40 cellular contexts compared by ENCODE assay signal in the genomic region with DNA sequence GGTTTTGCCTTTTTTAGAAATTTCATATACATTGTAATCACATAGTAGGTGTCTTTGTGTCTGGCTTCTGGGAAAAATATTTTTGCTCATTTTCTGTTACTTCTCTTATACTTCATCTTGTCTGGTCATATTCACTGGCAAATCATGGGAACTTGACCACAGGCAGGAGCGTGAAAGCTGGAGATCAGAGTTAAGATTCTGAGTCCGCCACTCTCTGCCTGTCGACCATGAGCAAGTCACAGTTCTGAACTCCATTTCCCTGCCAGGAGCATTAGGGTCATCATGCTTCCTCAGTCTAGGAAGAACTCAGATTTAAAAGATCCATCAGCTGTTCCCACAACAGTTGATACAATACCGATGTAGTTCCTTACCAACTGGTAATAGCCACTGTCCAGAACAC. TPM values are rescaled to one million over a fixed set of nuclear protein-coding genes. Genes with fewer than 3 reads are reported as not detected.
"Had no signal": no experiment of that assay in that cellular context is flagged by ENCODE, and none has a peak within 500 bp of the region (broad histone marks: within the 10 kb centered on the region; RNA-seq: fewer than 3 reads in every experiment).

No MANE protein-coding gene starts in this region.

- H3K9me3 Mint-ChIP-seq: activated CD4-positive, alpha-beta memory T cell treated with anti-CD3 and anti-CD28 coated beads, Interleukin-2, amount 10 ng/mL, durations not matched to agents 7 days and 5 days; activated CD4-positive, alpha-beta T cell treated with anti-CD3 and anti-CD28 coated beads, Interleukin-2, amount 10 ng/mL, durations not matched to agents 7 days and 5 days; activated naive CD4-positive, alpha-beta T cell treated with anti-CD3 and anti-CD28 coated beads, Interleukin-2, amount 10 ng/mL, durations not matched to agents 7 days and 5 days; activated naive CD4-positive, alpha-beta T cell treated with anti-CD3 and anti-CD28 coated beads, Interleukin-2, amount 50 U/mL, for 24 hours; activated naive CD8-positive, alpha-beta T cell treated with anti-CD3 and anti-CD28 coated beads, Interleukin-2, amount 10 ng/mL, durations not matched to agents 7 days and 5 days; activated naive CD8-positive, alpha-beta T cell treated with anti-CD3 and anti-CD28 coated beads, Interleukin-2, amount 50 U/mL, for 24 hours; activated T-cell treated with anti-CD3 and anti-CD28 coated beads, Interleukin-2, amount 50 U/mL, for 24 hours; activated T-helper 2 cell treated with anti-CD3 and anti-CD28 coated beads, Interferon-gamma antibody, Interleukin-2, Interleukin-4, amounts not matched to agents 10 μg/mL and 5 μg/mL and 100 μg/mL, durations not matched to agents 14 hours and 24 hours and 36 hours; T-helper 1 cell treated with Interleukin-12 subunit alpha and Interleukin-12 subunit beta and Interleukin-4 antibody, amounts not matched to agents 30 μg/mL and 1 μg/mL, for 36 hours; T-helper 2 cell treated with Interferon-gamma antibody and Interleukin-4, amounts not matched to agents 5 μg/mL and 100 μg/mL, for 36 hours; WTC11 had no signal

- H3K9me3 ChIP-seq: ascending aorta had no signal

- H3K27ac ChIP-seq: ascending aorta, cardiac muscle cell, WERI-Rb-1 had no signal

- H3K36me3 Mint-ChIP-seq: activated CD8-positive, alpha-beta memory T cell treated with anti-CD3 and anti-CD28 coated beads, Interleukin-2, amount 10 ng/mL, durations not matched to agents 7 days and 5 days; activated naive CD4-positive, alpha-beta T cell treated with anti-CD3 and anti-CD28 coated beads, Interleukin-2, amount 10 ng/mL, durations not matched to agents 7 days and 5 days; activated naive CD8-positive, alpha-beta T cell; activated naive CD8-positive, alpha-beta T cell treated with anti-CD3 and anti-CD28 coated beads, Interleukin-2, amount 10 ng/mL, durations not matched to agents 7 days and 5 days; brain; WTC11 had no signal

- H3K27ac Mint-ChIP-seq: activated CD4-positive, alpha-beta memory T cell treated with anti-CD3 and anti-CD28 coated beads, Interleukin-2, amount 10 ng/mL, durations not matched to agents 7 days and 5 days; activated CD4-positive, alpha-beta T cell treated with anti-CD3 and anti-CD28 coated beads for 36 hours; activated CD4-positive, alpha-beta T cell treated with anti-CD3 and anti-CD28 coated beads, Interleukin-2, amount 10 ng/mL, durations not matched to agents 7 days and 5 days; activated CD8-positive, alpha-beta memory T cell treated with anti-CD3 and anti-CD28 coated beads, Interleukin-2, amount 10 ng/mL, durations not matched to agents 7 days and 5 days; activated CD8-positive, alpha-beta T cell treated with anti-CD3 and anti-CD28 coated beads, Interleukin-2, amount 10 ng/mL, durations not matched to agents 7 days and 5 days; activated naive CD4-positive, alpha-beta T cell treated with anti-CD3 and anti-CD28 coated beads, Interleukin-2, amount 10 ng/mL, durations not matched to agents 7 days and 5 days; activated naive CD4-positive, alpha-beta T cell treated with anti-CD3 and anti-CD28 coated beads, Interleukin-2, amount 50 U/mL, for 24 hours; activated naive CD8-positive, alpha-beta T cell; activated naive CD8-positive, alpha-beta T cell treated with anti-CD3 and anti-CD28 coated beads, Interleukin-2, amount 10 ng/mL, durations not matched to agents 7 days and 5 days; activated naive CD8-positive, alpha-beta T cell treated with anti-CD3 and anti-CD28 coated beads, Interleukin-2, amount 50 U/mL, for 24 hours; activated T-cell treated with anti-CD3 and anti-CD28 coated beads, Interleukin-2, amount 50 U/mL, for 24 hours; activated T-helper 2 cell treated with anti-CD3 and anti-CD28 coated beads, Interferon-gamma antibody, Interleukin-2, Interleukin-4, amounts not matched to agents 10 μg/mL and 5 μg/mL and 100 μg/mL, durations not matched to agents 14 hours and 24 hours and 36 hours; brain; T-helper 1 cell treated with Interleukin-12 subunit alpha and Interleukin-12 subunit beta and Interleukin-4 antibody, amounts not matched to agents 30 μg/mL and 1 μg/mL, for 36 hours; T-helper 2 cell treated with Interferon-gamma antibody and Interleukin-4, amounts not matched to agents 5 μg/mL and 100 μg/mL, for 36 hours; WTC11 had no signal

- H3K4me1 Mint-ChIP-seq: activated CD4-positive, alpha-beta memory T cell treated with anti-CD3 and anti-CD28 coated beads, Interleukin-2, amount 10 ng/mL, durations not matched to agents 7 days and 5 days; activated CD4-positive, alpha-beta T cell treated with anti-CD3 and anti-CD28 coated beads for 36 hours; activated CD4-positive, alpha-beta T cell treated with anti-CD3 and anti-CD28 coated beads, Interleukin-2, amount 10 ng/mL, durations not matched to agents 7 days and 5 days; activated CD8-positive, alpha-beta memory T cell treated with anti-CD3 and anti-CD28 coated beads, Interleukin-2, amount 10 ng/mL, durations not matched to agents 7 days and 5 days; activated naive CD4-positive, alpha-beta T cell treated with anti-CD3 and anti-CD28 coated beads, Interleukin-2, amount 10 ng/mL, durations not matched to agents 7 days and 5 days; activated naive CD4-positive, alpha-beta T cell treated with anti-CD3 and anti-CD28 coated beads, Interleukin-2, amount 50 U/mL, for 24 hours; activated naive CD8-positive, alpha-beta T cell treated with anti-CD3 and anti-CD28 coated beads, Interleukin-2, amount 10 ng/mL, durations not matched to agents 7 days and 5 days; activated naive CD8-positive, alpha-beta T cell treated with anti-CD3 and anti-CD28 coated beads, Interleukin-2, amount 50 U/mL, for 24 hours; central memory CD8-positive, alpha-beta T cell had no signal

- ATAC-seq: activated CD4-positive, alpha-beta T cell treated with anti-CD3 and anti-CD28 coated beads for 36 hours; activated CD4-positive, CD25-positive, alpha-beta regulatory T cell treated with anti-CD3 and anti-CD28 coated beads, Interleukin-2, amount 50 U/mL, for 24 hours; activated CD8-positive, alpha-beta memory T cell treated with anti-CD3 and anti-CD28 coated beads, Interleukin-2, amount 10 ng/mL, durations not matched to agents 7 days and 5 days; activated CD8-positive, alpha-beta T cell treated with anti-CD3 and anti-CD28 coated beads, Interleukin-2, amount 10 ng/mL, durations not matched to agents 7 days and 5 days; activated naive CD8-positive, alpha-beta T cell treated with anti-CD3 and anti-CD28 coated beads, Interleukin-2, amount 50 U/mL, for 24 hours; WTC11 had no signal

- H3K4me1 ChIP-seq: ascending aorta had no signal

- H3K4me3 Mint-ChIP-seq: activated CD4-positive, alpha-beta memory T cell treated with anti-CD3 and anti-CD28 coated beads, Interleukin-2, amount 10 ng/mL, durations not matched to agents 7 days and 5 days; activated CD4-positive, alpha-beta T cell treated with anti-CD3 and anti-CD28 coated beads for 36 hours; activated CD4-positive, alpha-beta T cell treated with anti-CD3 and anti-CD28 coated beads, Interleukin-2, amount 10 ng/mL, durations not matched to agents 7 days and 5 days; activated CD8-positive, alpha-beta memory T cell treated with anti-CD3 and anti-CD28 coated beads, Interleukin-2, amount 10 ng/mL, durations not matched to agents 7 days and 5 days; activated CD8-positive, alpha-beta T cell treated with anti-CD3 and anti-CD28 coated beads, Interleukin-2, amount 10 ng/mL, durations not matched to agents 7 days and 5 days; activated naive CD4-positive, alpha-beta T cell treated with anti-CD3 and anti-CD28 coated beads, Interleukin-2, amount 10 ng/mL, durations not matched to agents 7 days and 5 days; activated naive CD4-positive, alpha-beta T cell treated with anti-CD3 and anti-CD28 coated beads, Interleukin-2, amount 50 U/mL, for 24 hours; activated naive CD8-positive, alpha-beta T cell; activated naive CD8-positive, alpha-beta T cell treated with anti-CD3 and anti-CD28 coated beads, Interleukin-2, amount 10 ng/mL, durations not matched to agents 7 days and 5 days; activated naive CD8-positive, alpha-beta T cell treated with anti-CD3 and anti-CD28 coated beads, Interleukin-2, amount 50 U/mL, for 24 hours; activated T-cell treated with anti-CD3 and anti-CD28 coated beads, Interleukin-2, amount 50 U/mL, for 24 hours; brain; central memory CD8-positive, alpha-beta T cell; T-helper 1 cell treated with Interleukin-12 subunit alpha and Interleukin-12 subunit beta and Interleukin-4 antibody, amounts not matched to agents 30 μg/mL and 1 μg/mL, for 36 hours; T-helper 2 cell treated with Interferon-gamma antibody and Interleukin-4, amounts not matched to agents 5 μg/mL and 100 μg/mL, for 36 hours; WTC11 had no signal

- H3K36me3 ChIP-seq: ascending aorta, cardiac muscle cell, WERI-Rb-1 had no signal

- DNase-seq: activated CD4-positive, alpha-beta memory T cell treated with anti-CD3 and anti-CD28 coated beads, Interleukin-2, amount 10 ng/mL, durations not matched to agents 7 days and 5 days; activated CD4-positive, alpha-beta T cell treated with anti-CD3 and anti-CD28 coated beads for 1 hour; activated CD4-positive, alpha-beta T cell treated with anti-CD3 and anti-CD28 coated beads for 36 hours; activated CD4-positive, alpha-beta T cell treated with anti-CD3 and anti-CD28 coated beads for 48 hours; activated CD4-positive, alpha-beta T cell treated with anti-CD3 and anti-CD28 coated beads, Interleukin-2, amount 10 ng/mL, durations not matched to agents 7 days and 5 days; activated CD4-positive, alpha-beta T cell treated with anti-CD3 and anti-CD28 coated beads, Interleukin-2, amount 50 U/mL, for 48 hours; activated CD4-positive, CD25-positive, alpha-beta regulatory T cell; activated CD8-positive, alpha-beta memory T cell treated with anti-CD3 and anti-CD28 coated beads for 24 hours; activated CD8-positive, alpha-beta memory T cell treated with anti-CD3 and anti-CD28 coated beads, Interleukin-2, amount 10 ng/mL, durations not matched to agents 7 days and 5 days; activated CD8-positive, alpha-beta memory T cell treated with anti-CD3 and anti-CD28 coated beads, Interleukin-2, amount 50 U/mL, for 48 hours; activated CD8-positive, alpha-beta T cell treated with anti-CD3 and anti-CD28 coated beads, Interleukin-2, amount 10 ng/mL, durations not matched to agents 7 days and 5 days; activated effector memory CD4-positive, alpha-beta T cell treated with Interleukin-2 at 50 U/mL for 16 hours; activated gamma-delta T cell; activated naive CD4-positive, alpha-beta T cell treated with anti-CD3 and anti-CD28 coated beads, Interleukin-2, amount 10 ng/mL, durations not matched to agents 7 days and 5 days; activated naive CD4-positive, alpha-beta T cell treated with Interleukin-2 at 50 U/mL for 16 hours; activated naive CD8-positive, alpha-beta T cell treated with anti-CD3 and anti-CD28 coated beads, Interleukin-2, amount 10 ng/mL, durations not matched to agents 7 days and 5 days; activated naive CD8-positive, alpha-beta T cell treated with anti-CD3 and anti-CD28 coated beads, Interleukin-2, amount 50 U/mL, for 24 hours; activated T-cell treated with anti-CD3 and anti-CD28 coated beads, Interleukin-2, amount 50 U/mL, for 24 hours; activated T-cell treated with anti-CD3 and anti-CD28 coated beads, Interleukin-2, amount 50 U/mL, for 48 hours; amygdala; anterior cingulate cortex; caudate nucleus; cerebellar nuclear complex; T-helper 1 cell; T-helper 2 cell; T-helper 9 cell; WERI-Rb-1 had no signal

- H3K4me3 ChIP-seq: ascending aorta, cardiac muscle cell had no signal

- H3K27me3 ChIP-seq: ascending aorta had no signal

RNA-seq across cellular contexts. Expression of a gene that starts 12.4 kb away (rescaled TPM):
- total RNA-seq: activated CD4-positive, alpha-beta memory T cell treated with anti-CD3 and anti-CD28 coated beads, Interleukin-2, amount 10 ng/mL, durations not matched to agents 7 days and 5 days; activated CD4-positive, alpha-beta T cell treated with anti-CD3 and anti-CD28 coated beads for 36 hours; activated CD4-positive, alpha-beta T cell treated with anti-CD3 and anti-CD28 coated beads, Interleukin-2, amount 10 ng/mL, durations not matched to agents 7 days and 5 days; activated CD8-positive, alpha-beta memory T cell treated with anti-CD3 and anti-CD28 coated beads, Interleukin-2, amount 10 ng/mL, durations not matched to agents 7 days and 5 days; activated CD8-positive, alpha-beta T cell treated with anti-CD3 and anti-CD28 coated beads, Interleukin-2, amount 10 ng/mL, durations not matched to agents 7 days and 5 days; activated naive CD8-positive, alpha-beta T cell treated with anti-CD3 and anti-CD28 coated beads, Interleukin-2, amount 10 ng/mL, durations not matched to agents 7 days and 5 days; activated T-helper 2 cell treated with anti-CD3 and anti-CD28 coated beads, Interferon-gamma antibody, Interleukin-2, Interleukin-4, amounts not matched to agents 10 μg/mL and 5 μg/mL and 100 μg/mL, durations not matched to agents 14 hours and 24 hours and 36 hours; ascending aorta; bronchial epithelial cell; cardiac muscle cell; chondrocyte; WTC11 had no signal
